Comparison of ENCODE assay signal across 16 cellular contexts in the genomic region with DNA sequence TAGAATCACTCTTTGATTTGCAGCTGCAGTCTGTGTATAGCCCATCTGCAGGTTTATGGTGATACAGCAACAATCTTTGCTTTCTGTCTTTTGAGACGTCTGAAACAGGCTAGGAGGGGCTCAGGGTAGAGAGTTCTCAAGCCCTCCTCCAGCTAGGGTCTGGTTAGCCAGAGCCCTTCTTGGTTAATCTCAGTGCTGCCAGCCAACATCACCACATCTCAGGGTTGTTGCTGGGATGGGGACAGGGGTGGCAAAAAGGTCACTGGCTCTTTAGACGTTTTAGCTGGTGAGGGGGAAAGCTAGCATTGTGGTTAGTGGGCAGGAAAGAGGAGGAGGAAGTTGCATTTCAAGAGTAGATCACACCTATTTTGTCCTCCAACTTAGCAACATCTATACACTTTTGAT.
A peak's percentile ranks its signal among the peaks of the same experiment; 100 is the strongest.
DNase-seq lines count a peak whose midpoint lies in the region; ATAC-seq and TF ChIP-seq lines count a peak whose summit lies in the region.
"Had no signal": no experiment of that assay in that cellular context is flagged by ENCODE, and none has a peak within 500 bp of the region (broad histone marks: within the 10 kb centered on the region; RNA-seq: fewer than 3 reads in every experiment).

No MANE protein-coding gene starts in this region.

- H2AFZ ChIP-seq in MM.1S (ENCODE audit: low read length), result no peak overlapping the region

- H3K9me2 ChIP-seq in MM.1S (replicated peaks; ENCODE audit: insufficient read depth, low read length), result no peaks in the 10 kb centered on the region

- no peak overlapping the region for H3K4me3 Mint-ChIP-seq in activated T-cell treated with anti-CD3 and anti-CD28 coated beads, Interleukin-2, amount 50 U/mL, for 24 hours
- peak overlapping the region in 1 of 2 donors; percentile 23 for H3K4me3 Mint-ChIP-seq in activated T-cell treated with anti-CD3 and anti-CD28 coated beads, Interleukin-2, amount 50 U/mL, for 72 hours
- H3K4me3 Mint-ChIP-seq in stimulated activated naive B cell treated with anti-CD40 and anti-IgM and Interleukin-4, amounts not matched to agents 10 μg/mL and 1 μg/mL and 100 μg/mL, for 72 hours, result no peak overlapping the region
- H3K4me3 Mint-ChIP-seq in MCF 10A (ENCODE audit: unreplicated experiment), result no peak overlapping the region

- H3K4me1 ChIP-seq in MM.1S (ENCODE audit: low read length), result no peaks in the 10 kb centered on the region
- H3K4me1 ChIP-seq: tibial nerve had no signal

- H3K36me3 Mint-ChIP-seq in activated T-cell treated with anti-CD3 and anti-CD28 coated beads, Interleukin-2, amount 50 U/mL, for 24 hours (ENCODE audit: low read depth), result no peaks in the 10 kb centered on the region
- H3K36me3 Mint-ChIP-seq in activated T-cell treated with anti-CD3 and anti-CD28 coated beads, Interleukin-2, amount 50 U/mL, for 72 hours (ENCODE audit: insufficient read depth in 2 of 2), result no peaks in the 10 kb centered on the region
- H3K36me3 Mint-ChIP-seq in stimulated activated naive B cell treated with anti-CD40 and anti-IgM and Interleukin-4, amounts not matched to agents 10 μg/mL and 1 μg/mL and 100 μg/mL, for 72 hours, result no peaks in the 10 kb centered on the region
- H3K36me3 Mint-ChIP-seq in MCF 10A (ENCODE audit: insufficient read depth, unreplicated experiment), result no peaks in the 10 kb centered on the region

- TF ChIP-seq CTCF in MM.1S (IDR thresholded peaks at IDR 0.05; ENCODE audit: low read length) (no peak), MCF 10A (IDR thresholded peaks at IDR 0.05; ENCODE audit: unreplicated experiment) (no peak)

- H3K27me3 Mint-ChIP-seq in activated T-cell treated with anti-CD3 and anti-CD28 coated beads, Interleukin-2, amount 50 U/mL, for 24 hours, result peaks cover 8% of the 10 kb centered on the region
- H3K27me3 Mint-ChIP-seq in activated T-cell treated with anti-CD3 and anti-CD28 coated beads, Interleukin-2, amount 50 U/mL, for 72 hours (ENCODE audit: low read depth), result peaks cover 6% of the 10 kb centered on the region
- H3K27me3 Mint-ChIP-seq in stimulated activated naive B cell treated with anti-CD40 and anti-IgM and Interleukin-4, amounts not matched to agents 10 μg/mL and 1 μg/mL and 100 μg/mL, for 72 hours, result peaks cover 13 to 17% of the 10 kb centered on the region in 2 donors
- no peaks in the 10 kb centered on the region for H3K27me3 Mint-ChIP-seq in MCF 10A (ENCODE audit: insufficient read depth, unreplicated experiment)

- H3K27me3 ChIP-seq in MM.1S (replicated peaks; ENCODE audit: insufficient read depth, low read length), result no peaks in the 10 kb centered on the region
- H3K27me3 ChIP-seq: tibial nerve had no signal

- H3K79me2 ChIP-seq in MM.1S (ENCODE audit: low read length), result no peaks in the 10 kb centered on the region

- H3F3A ChIP-seq in MM.1S (ENCODE audit: insufficient read depth, low read length), result no peaks in the 10 kb centered on the region

- H3K27ac Mint-ChIP-seq in activated T-cell treated with anti-CD3 and anti-CD28 coated beads, Interleukin-2, amount 50 U/mL, for 24 hours, result peak overlapping the region; percentile 3
- no peak overlapping the region for H3K27ac Mint-ChIP-seq in activated T-cell treated with anti-CD3 and anti-CD28 coated beads, Interleukin-2, amount 50 U/mL, for 72 hours
- H3K27ac Mint-ChIP-seq in stimulated activated naive B cell treated with anti-CD40 and anti-IgM and Interleukin-4, amounts not matched to agents 10 μg/mL and 1 μg/mL and 100 μg/mL, for 72 hours, result no peak overlapping the region
- H3K27ac Mint-ChIP-seq in MCF 10A (ENCODE audit: low read depth, unreplicated experiment), result no peak overlapping the region

- H3K27ac ChIP-seq in MM.1S (ENCODE audit: low read length), result no peak overlapping the region
- H3K27ac ChIP-seq: tibial nerve had no signal

- H3K9me3 Mint-ChIP-seq in activated T-cell treated with anti-CD3 and anti-CD28 coated beads, Interleukin-2, amount 50 U/mL, for 24 hours, result no peaks in the 10 kb centered on the region
- H3K9me3 Mint-ChIP-seq in activated T-cell treated with anti-CD3 and anti-CD28 coated beads, Interleukin-2, amount 50 U/mL, for 72 hours, result no peaks in the 10 kb centered on the region
- no peaks in the 10 kb centered on the region for H3K9me3 Mint-ChIP-seq in stimulated activated naive B cell treated with anti-CD40 and anti-IgM and Interleukin-4, amounts not matched to agents 10 μg/mL and 1 μg/mL and 100 μg/mL, for 72 hours
- no peaks in the 10 kb centered on the region for H3K9me3 Mint-ChIP-seq in MCF 10A (ENCODE audit: unreplicated experiment)

- H3K4me1 Mint-ChIP-seq in activated T-cell treated with anti-CD3 and anti-CD28 coated beads, Interleukin-2, amount 50 U/mL, for 24 hours (ENCODE audit: low read depth), result peaks cover 33% of the 10 kb centered on the region
- H3K4me1 Mint-ChIP-seq in activated T-cell treated with anti-CD3 and anti-CD28 coated beads, Interleukin-2, amount 50 U/mL, for 72 hours (ENCODE audit: low read depth), result peaks cover 15% of the 10 kb centered on the region
- peaks cover 2 to 6% of the 10 kb centered on the region in 2 donors for H3K4me1 Mint-ChIP-seq in stimulated activated naive B cell treated with anti-CD40 and anti-IgM and Interleukin-4, amounts not matched to agents 10 μg/mL and 1 μg/mL and 100 μg/mL, for 72 hours
- no peaks in the 10 kb centered on the region for H3K4me1 Mint-ChIP-seq in MCF 10A (ENCODE audit: insufficient read depth, unreplicated experiment)

- H4K20me1 ChIP-seq in MM.1S (ENCODE audit: insufficient read depth, low read length), result no peaks in the 10 kb centered on the region

- H3K9ac ChIP-seq in MM.1S (ENCODE audit: low read length), result no peak overlapping the region

- peak; percentile 43 to 53 for ATAC-seq in activated T-cell treated with anti-CD3 and anti-CD28 coated beads, Interleukin-2, amount 50 U/mL, for 72 hours (replicated peaks in 1 of 2)
- ATAC-seq in stimulated activated naive B cell treated with anti-CD40 and anti-IgM and Interleukin-4, amounts not matched to agents 10 μg/mL and 1 μg/mL and 100 μg/mL, for 72 hours (replicated peaks), result peak; percentile 29 to 46
- no peak for ATAC-seq in GM19397 (IDR thresholded peaks at IDR 0.05; ENCODE audit: unreplicated experiment)
- ATAC-seq: K562, left colon had no signal

- no peak overlapping the region for H3K4me3 ChIP-seq in MM.1S (ENCODE audit: low read length)
- H3K4me3 ChIP-seq: K562, tibial nerve had no signal

- intact Hi-C loops in MCF 10A (cut with micrococcal nuclease), result no loop called here

- H3K36me3 ChIP-seq in MM.1S (replicated peaks; ENCODE audit: insufficient read depth, low read length), result no peaks in the 10 kb centered on the region
- H3K36me3 ChIP-seq: tibial nerve had no signal

- CTCF ChIA-PET in MCF 10A (lab: Yijun Ruan, JAX), result interaction anchor here (0.6 kb wide), 1 partner anchor 242 kb away, joined by 4 read pairs; no protein-coding TSS in a partner anchor

- BruUV-seq in MCF 10A (replicated peaks; lab: Mats Ljungman, UMichigan), result no TSS peak

- no peak for DNase-seq in activated T-cell treated with anti-CD3 and anti-CD28 coated beads, Interleukin-2, amount 50 U/mL, for 24 hours
- DNase-seq in activated T-cell treated with anti-CD3 and anti-CD28 coated beads, Interleukin-2, amount 50 U/mL, for 48 hours, result no peak
- DNase-seq in MM.1S (peak; percentile 27), MCF 10A (ENCODE audit: unreplicated experiment) (no peak), foreskin melanocyte (no peak)
- no peak for DNase-seq in activated T-cell treated with anti-CD3 and anti-CD28 coated beads, Interleukin-2, amount 50 U/mL, for 72 hours
- DNase-seq in stimulated activated naive B cell treated with anti-CD40 and anti-IgM and Interleukin-4, amounts not matched to agents 10 μg/mL and 1 μg/mL and 100 μg/mL, for 72 hours, result no peak
- DNase-seq: dermis blood vessel endothelial cell, hippocampal formation, left colon, NCI-H187 treated with DMSO at 0.1 percent for 48 hours, NCI-H82, SHP77 treated with DMSO at 0.1 percent for 48 hours had no signal

- H3K4me2 ChIP-seq in MM.1S (ENCODE audit: low read depth, low read length), result no peak overlapping the region

- POLR2A ChIA-PET in MCF 10A (lab: Yijun Ruan, JAX), result no interaction called here

- H3K9me3 ChIP-seq in MM.1S (replicated peaks; ENCODE audit: insufficient read depth, low read length), result no peaks in the 10 kb centered on the region
- H3K9me3 ChIP-seq: tibial nerve had no signal
